10 cellular contexts compared by ENCODE assay signal in genomic region chr6:155152211-155153076, GRCh38.
DNase-seq lines count a peak whose midpoint lies in the region; ATAC-seq, FAIRE-seq and TF ChIP-seq lines count a peak whose summit lies in the region.
"Had no signal": no experiment of that assay in that cellular context is flagged by ENCODE, and none has a peak within 500 bp of the region (broad histone marks: within the 10 kb centered on the region; RNA-seq: fewer than 3 reads in every experiment).

No MANE protein-coding gene starts in this region.

- CTCF ChIA-PET in H1 (lab: Charles Lee; ENCODE audit: partially characterized antibody), result interaction anchor here (0.7 to 3.1 kb wide), 34 partner anchors 10 to 293 kb away, joined by 3 to 22 read pairs (median 4); no protein-coding TSS in a partner anchor

- no peaks in the 10 kb centered on the region for H3K27me3 ChIP-seq in H1 (replicated peaks in 1 of 4; ENCODE audit: control insufficient read depth in 3 of 4, extremely low read depth in 1 of 4, insufficient read depth in 3 of 4, low read length in 3 of 4)
- no peaks in the 10 kb centered on the region for H3K27me3 ChIP-seq in MG63

- no peak for TF ChIP-seq POLR2A in H1 (IDR thresholded peaks at IDR 0.05; ENCODE audit: control extremely low read depth in 1 of 2, low read depth in 2 of 2, low read length in 2 of 2)

- H3K27ac ChIP-seq in H1 (ENCODE audit: low read depth, low read length), result no peak overlapping the region

- peak overlapping the region; percentile 76 for H3K4me3 Mint-ChIP-seq in natural killer cell treated with Interleukin-12 subunit alpha and Interleukin-12 subunit beta and Interleukin-15 and Interleukin-18, amount 100 ng/mL, for 72 hours
- no peak overlapping the region for H3K4me3 Mint-ChIP-seq in natural killer cell

- FAIRE-seq in H1 (lab: Jason Lieb, UNC), result peak; percentile 13

- peak overlapping the region; percentile 53; the same call in 1 of the 2 replicates for H3K18ac ChIP-seq in H1 (ENCODE audit: extremely low read depth, low read length)

- no peak overlapping the region for H3K4ac ChIP-seq in H1 (replicated peaks; ENCODE audit: insufficient read length, low read depth, low read length)

- intact Hi-C loops in natural killer cell (cut with micrococcal nuclease), result no loop called here

- no peaks in the 10 kb centered on the region; the same call in 1 of the 2 replicates for H3K23me2 ChIP-seq in H1 (ENCODE audit: low read depth, low read length)

- peak overlapping the region; percentile 95 to 99 for H3K27ac Mint-ChIP-seq in natural killer cell treated with Interleukin-12 subunit alpha and Interleukin-12 subunit beta and Interleukin-15 and Interleukin-18, amount 100 ng/mL, for 72 hours
- H3K27ac Mint-ChIP-seq in natural killer cell, result no peak overlapping the region

- TF ChIP-seq CTCF in natural killer cell (IDR thresholded peaks at IDR 0.05), result no peak
- peak; percentile 83 to 89 (median 87) for TF ChIP-seq CTCF in H1 (IDR thresholded peaks at IDR 0.05; ENCODE audit: control extremely low read depth in 1 of 3, insufficient read depth in 1 of 3, low read depth in 1 of 3, low read length in 3 of 3)

- TF ChIP-seq RAD21 in H1 (IDR thresholded peaks at IDR 0.05 in 1 of 2, conservative IDR thresholded peaks at IDR 0.05 in 1 of 2; ENCODE audit: low read depth in 2 of 2, low read length in 2 of 2), result peak; percentile 66 to 77

- no peak for ATAC-seq in natural killer cell treated with Interleukin-12 subunit alpha and Interleukin-12 subunit beta and Interleukin-15 and Interleukin-18, amount 100 ng/mL, for 72 hours
- ATAC-seq in natural killer cell (no peak), HG03196 (IDR thresholded peaks at IDR 0.05; ENCODE audit: unreplicated experiment) (no peak)

- no peak overlapping the region for H2BK20ac ChIP-seq in H1 (ENCODE audit: low read length)

- H3K4me2 ChIP-seq in H1 (ENCODE audit: insufficient read depth in 1 of 2, low read depth in 2 of 2, low read length in 2 of 2), result no peak overlapping the region

- no peak overlapping the region for H3K23ac ChIP-seq in H1 (ENCODE audit: insufficient read length)

- no peak overlapping the region for H2AK5ac ChIP-seq in H1 (ENCODE audit: low read depth, low read length)

- no peak overlapping the region for H3K9ac ChIP-seq in H1 (replicated peaks in 1 of 4; ENCODE audit: extremely low read depth in 1 of 4, low read depth in 3 of 4, low read length in 3 of 4)

- H3K14ac ChIP-seq in H1 (ENCODE audit: insufficient read length), result no peak overlapping the region

- H3K36me3 ChIP-seq in H1 (ENCODE audit: control insufficient read depth in 2 of 4, insufficient read depth in 4 of 4, low read length in 3 of 4) (peaks cover 0 to 4% (median 0%) of the 10 kb centered on the region in 4 experiments; a peak in 2 of 8 replicates), MG63 (no peaks in the 10 kb centered on the region)

- POLR2A ChIA-PET in H1 (lab: Charles Lee; ENCODE audit: partially characterized antibody), result interaction anchor here (0.8 kb wide), 2 partner anchors 19 to 32 kb away, joined by 3 read pairs; no protein-coding TSS in a partner anchor

- 64% methylated on average over 11 of the region's 11 CpGs; no CpG with 5 or more reads in 1 of the 2 experiments for WGBS in H1 (ENCODE audit: extremely low coverage in 1 of 2, insufficient coverage in 1 of 2, insufficient read length in 1 of 2, insufficient replicate concordance in 2 of 2, low coverage in 1 of 2, low lambda C conversion rate in 2 of 2, missing lambda C conversion rate in 1 of 2), 2 experiments

- peak overlapping the region; percentile 5; the same call in 1 of the 2 replicates for H2BK15ac ChIP-seq in H1 (ENCODE audit: low read length)

- H3K9me3 Mint-ChIP-seq in natural killer cell treated with Interleukin-12 subunit alpha and Interleukin-12 subunit beta and Interleukin-15 and Interleukin-18, amount 100 ng/mL, for 72 hours, result no peaks in the 10 kb centered on the region
- no peaks in the 10 kb centered on the region for H3K9me3 Mint-ChIP-seq in natural killer cell

- H2BK120ac ChIP-seq in H1 (replicated peaks; ENCODE audit: low read depth, low read length), result no peak overlapping the region

- no peak overlapping the region for H4K5ac ChIP-seq in H1 (ENCODE audit: insufficient read length, low read depth, low read length)

- peaks cover 0 to under 1% of the 10 kb centered on the region in 2 experiments for H4K20me1 ChIP-seq in H1 (replicated peaks in 1 of 2; ENCODE audit: control insufficient read depth in 1 of 2, insufficient read depth in 2 of 2, low read length in 2 of 2)

- H3K36me3 Mint-ChIP-seq in natural killer cell treated with Interleukin-12 subunit alpha and Interleukin-12 subunit beta and Interleukin-15 and Interleukin-18, amount 100 ng/mL, for 72 hours, result peaks cover 28% of the 10 kb centered on the region
- no peaks in the 10 kb centered on the region for H3K36me3 Mint-ChIP-seq in natural killer cell

- H3K4me1 Mint-ChIP-seq in natural killer cell treated with Interleukin-12 subunit alpha and Interleukin-12 subunit beta and Interleukin-15 and Interleukin-18, amount 100 ng/mL, for 72 hours (ENCODE audit: low read depth in 2 of 2), result peaks cover 40 to 73% of the 10 kb centered on the region in 2 donors
- H3K4me1 Mint-ChIP-seq in natural killer cell, result peaks cover 0 to 5% of the 10 kb centered on the region in 2 donors

- H2AFZ ChIP-seq in H1 (ENCODE audit: low read length), result no peak overlapping the region

- no peak overlapping the region for H4K91ac ChIP-seq in H1 (replicated peaks; ENCODE audit: insufficient read length, low read length)

- H3K4me3 ChIP-seq in H1 (ENCODE audit: extremely low read depth in 1 of 4, insufficient read depth in 2 of 4, low read depth in 3 of 4, low read length in 4 of 4) (no peak overlapping the region), MG63 (no peak overlapping the region)

- H3K9me3 ChIP-seq in H1 (ENCODE audit: insufficient read depth in 2 of 2, low read depth in 1 of 2, low read length in 1 of 2), result no peaks in the 10 kb centered on the region
- H3K9me3 ChIP-seq in MG63, result no peaks in the 10 kb centered on the region

- H4K8ac ChIP-seq in H1 (ENCODE audit: extremely low read depth, insufficient read depth, low read length), result no peak overlapping the region

- no peaks in the 10 kb centered on the region; the same call in 1 of the 2 replicates for H3K79me1 ChIP-seq in H1 (ENCODE audit: low read depth, low read length)

- peak overlapping the region; percentile 44; the same call in 1 of the 2 replicates for H2BK12ac ChIP-seq in H1 (ENCODE audit: low read depth, low read length)

- H3K56ac ChIP-seq in H1 (replicated peaks; ENCODE audit: insufficient read length, low read depth, low read length), result no peak overlapping the region

- DNase-seq in natural killer cell treated with Interleukin-12 subunit alpha and Interleukin-12 subunit beta and Interleukin-15 and Interleukin-18, amount 100 ng/mL, for 72 hours (ENCODE audit: low spot score), result no peak
- DNase-seq in natural killer cell (no peak), OCI-M1 (lab: John Stamatoyannopoulos, UW) (peak; percentile 29), H1 (ENCODE audit: low read depth in 1 of 2, low spot score in 2 of 2) (peak; percentile 63 to 68), MG63 (no peak), COR-L47 (lab: John Stamatoyannopoulos, UW) (no peak), NOMO-1 (lab: John Stamatoyannopoulos, UW; ENCODE audit: unreplicated experiment in 2 of 2) (no peak)
- DNase-seq: effector CD8-positive, alpha-beta T cell; NCI-H2081 treated with DMSO at 0.1 percent for 48 hours had no signal

- H3K4me1 ChIP-seq in H1 (replicated peaks in 1 of 4; ENCODE audit: control insufficient read depth in 3 of 4, insufficient read depth in 4 of 4, low read length in 3 of 4), result peaks cover 0 to 12% (median 7%) of the 10 kb centered on the region in 4 experiments; a peak in 6 of 7 replicates

- H3K27me3 Mint-ChIP-seq in natural killer cell treated with Interleukin-12 subunit alpha and Interleukin-12 subunit beta and Interleukin-15 and Interleukin-18, amount 100 ng/mL, for 72 hours, result peaks cover 0 to 13% of the 10 kb centered on the region in 2 donors
- H3K27me3 Mint-ChIP-seq in natural killer cell (ENCODE audit: low read depth in 2 of 2), result peaks cover 7% of the 10 kb centered on the region in 2 donors

- peak overlapping the region; percentile 77 for H2BK5ac ChIP-seq in H1 (ENCODE audit: low read depth, low read length)

- 0 out of 4 replicates have a peak, but pooled peaks cover 0 to 2% of the 10 kb centered on the region in 2 experiments for H3K79me2 ChIP-seq in H1 (ENCODE audit: control insufficient read depth in 1 of 2, insufficient read depth in 2 of 2, low read length in 2 of 2)

- no peak for TF ChIP-seq EP300 in H1 (IDR thresholded peaks at IDR 0.05; ENCODE audit: borderline replicate concordance in 1 of 2, low read depth in 2 of 2, low read length in 2 of 2)

TF ChIP-seq in H1, 55 proteins besides CTCF, POLR2A, EP300 and RAD21:
- no peak for TF ChIP-seq BCL11A (IDR thresholded peaks at IDR 0.05; ENCODE audit: low read depth in 2 of 2, low read length in 2 of 2)
- TF ChIP-seq CREB1 (IDR thresholded peaks at IDR 0.05), result 0 out of 2 replicates have a peak, but pooled peaks have one; percentile 18
- peak; percentile 61 for TF ChIP-seq MAX (IDR thresholded peaks at IDR 0.05)
- TF ChIP-seq TEAD4 (IDR thresholded peaks at IDR 0.05; ENCODE audit: low read depth, low read length), result peak; percentile 67; the same call in 1 of the 2 replicates
TF ChIP-seq in H1: peak in this region for 3.

Comparison
In these comparisons a context has a peak if more than half of its experiments do, and no peak if none do; other contexts are left out.
1. H3K27ac Mint-ChIP-seq: peak in natural killer cell treated with Interleukin-12 subunit alpha and Interleukin-12 subunit beta and Interleukin-15 and Interleukin-18, amount 100 ng/mL, for 72 hours (2 of 2); none in natural killer cell (0 of 2).
2. DNase-seq: peak in OCI-M1 (single experiment) and H1 (2 of 2); none in natural killer cell treated with Interleukin-12 subunit alpha and Interleukin-12 subunit beta and Interleukin-15 and Interleukin-18, amount 100 ng/mL, for 72 hours (single experiment), natural killer cell (single experiment), MG63 (single experiment), COR-L47 (single experiment) and NOMO-1 (0 of 2).